In the genomic region with DNA sequence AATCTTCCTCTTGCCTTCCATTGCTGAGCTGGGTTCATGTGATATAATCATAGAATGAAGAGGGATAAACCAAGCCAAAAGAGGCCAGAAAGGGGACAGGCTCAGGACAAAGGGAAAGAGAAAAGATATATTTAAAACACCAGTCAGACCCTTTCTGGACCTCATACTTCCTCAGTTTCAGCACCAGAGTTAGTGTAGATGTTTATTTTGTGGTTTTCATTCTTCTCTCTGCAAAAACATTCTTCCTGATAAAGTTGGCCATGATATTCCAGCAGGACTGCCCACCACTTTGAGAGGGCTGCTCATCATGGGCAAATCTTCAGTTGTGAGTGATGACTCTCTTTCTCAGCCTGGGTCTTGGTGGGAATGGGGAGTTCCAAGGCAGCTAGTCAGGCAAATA, we compare ENCODE assay signal across 23 cellular contexts.
A peak's percentile ranks its signal among the peaks of the same experiment; 100 is the strongest.
DNase-seq lines count a peak whose midpoint lies in the region; TF ChIP-seq lines count a peak whose summit lies in the region.
"Had no signal": no experiment of that assay in that cellular context is flagged by ENCODE, and none has a peak within 500 bp of the region (broad histone marks: within the 10 kb centered on the region; RNA-seq: fewer than 3 reads in every experiment).

No MANE protein-coding gene starts in this region.

- no peak overlapping the region for H3K4me3 ChIP-seq in cardiac fibroblast (replicated peaks in 1 of 2; ENCODE audit: low read depth in 2 of 2, low read length in 2 of 2)
- H3K4me3 ChIP-seq: cardiac muscle cell, dorsolateral prefrontal cortex, GM23248, lung had no signal

- DNase-seq in OCI-M2 (lab: John Stamatoyannopoulos, UW; ENCODE audit: unreplicated experiment): peak; percentile 19
- DNase-seq in cardiac fibroblast (ENCODE audit: low read depth in 2 of 2): peak; percentile 22 to 38
- DNase-seq in iris pigment epithelial cell (ENCODE audit: low read depth): peak; percentile 42
- DNase-seq in NCI-H2107 (lab: John Stamatoyannopoulos, UW): no peak
- no peak for DNase-seq in GM20000 (ENCODE audit: low spot score)
- no peak for DNase-seq in NCI-H526 treated with DMSO at 0.1 percent for 48 hours (lab: John Stamatoyannopoulos, UW)
- no peak for DNase-seq in LoVo (ENCODE audit: low spot score)
- DNase-seq: activated CD4-positive, alpha-beta T cell treated with anti-CD3 and anti-CD28 coated beads, Interleukin-2, amount 10 ng/mL, durations not matched to agents 7 days and 5 days; activated CD8-positive, alpha-beta memory T cell treated with anti-CD3 and anti-CD28 coated beads, Interleukin-2, amount 10 ng/mL, durations not matched to agents 7 days and 5 days; activated naive CD8-positive, alpha-beta T cell treated with anti-CD3 and anti-CD28 coated beads for 36 hours; AML-193; CD8-positive, alpha-beta memory T cell; DMS53; dorsolateral prefrontal cortex; GM23248; NCI-H2081; NK-92 treated with Interleukin-12 subunit alpha and Interleukin-12 subunit beta, amount 100 ng/mL, for 24 hours; nucleus accumbens; stimulated activated CD4-positive, alpha-beta T cell treated with anti-CD3 and anti-CD28 coated beads, Interleukin-4, amount 100 ng/mL, for 4 hours; stimulated activated naive CD8-positive, alpha-beta T cell treated with anti-CD3 and anti-CD28 coated beads, Interleukin-15, Interleukin-2, amounts not matched to agents 100 U/mL and 50 U/mL, for 24 hours; T-helper 2 cell had no signal

- TF ChIP-seq CTCF in cardiac fibroblast (IDR thresholded peaks at IDR 0.05; ENCODE audit: low read depth, low read length) (no peak), GM20000 (IDR thresholded peaks at IDR 0.05; ENCODE audit: extremely low read depth, missing control alignments) (no peak)

Comparison
In these comparisons a context has a peak if more than half of its experiments do, and no peak if none do; other contexts are left out.
1. DNase-seq: peak in OCI-M2 (single experiment), cardiac fibroblast (2 of 2) and iris pigment epithelial cell (single experiment); none in NCI-H2107 (single experiment), GM20000 (single experiment), NCI-H526 treated with DMSO at 0.1 percent for 48 hours (single experiment) and LoVo (single experiment).